In genomic region chr18:23406271-23406787, GRCh38 we compare ENCODE assay signal across 2 cellular contexts.
TF ChIP-seq lines count a peak whose summit lies in the region.

No MANE protein-coding gene starts in this region.

TF ChIP-seq in HepG2, 621 proteins besides CTCF, POLR2A, EP300 and RAD21 (continued from another document and continues in another):
- TF ChIP-seq RARA (CRISPR knock-in tag; IDR thresholded peaks at IDR 0.05) = peak; percentile 75
- TF ChIP-seq, protein P1, sequence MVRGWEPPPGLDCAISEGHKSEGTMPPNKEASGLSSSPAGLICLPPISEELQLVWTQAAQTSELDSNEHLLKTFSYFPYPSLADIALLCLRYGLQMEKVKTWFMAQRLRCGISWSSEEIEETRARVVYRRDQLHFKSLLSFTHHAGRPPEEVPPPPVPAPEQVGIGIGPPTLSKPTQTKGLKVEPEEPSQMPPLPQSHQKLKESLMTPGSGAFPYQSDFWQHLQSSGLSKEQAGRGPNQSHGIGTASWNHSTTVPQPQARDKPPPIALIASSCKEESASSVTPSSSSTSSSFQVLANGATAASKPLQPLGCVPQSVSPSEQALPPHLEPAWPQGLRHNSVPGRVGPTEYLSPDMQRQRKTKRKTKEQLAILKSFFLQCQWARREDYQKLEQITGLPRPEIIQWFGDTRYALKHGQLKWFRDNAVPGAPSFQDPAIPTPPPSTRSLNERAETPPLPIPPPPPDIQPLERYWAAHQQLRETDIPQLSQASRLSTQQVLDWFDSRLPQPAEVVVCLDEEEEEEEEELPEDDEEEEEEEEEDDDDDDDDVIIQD (CRISPR knock-in tag; IDR thresholded peaks at IDR 0.05; ENCODE audit: low read depth) = peak; percentile 59; the same call in 1 of the 2 replicates
- no peak for TF ChIP-seq RBAK (CRISPR knock-in tag; IDR thresholded peaks at IDR 0.05)
- no peak for TF ChIP-seq ZNF326 (CRISPR knock-in tag; IDR thresholded peaks at IDR 0.05; ENCODE audit: borderline replicate concordance)
- peak; percentile 42; the same call in 1 of the 2 replicates for TF ChIP-seq HDAC1 (CRISPR knock-in tag; IDR thresholded peaks at IDR 0.05)
- TF ChIP-seq PAXIP1 (CRISPR knock-in tag; conservative IDR thresholded peaks at IDR 0.05) = peak; percentile 44
- TF ChIP-seq TRAFD1 (CRISPR knock-in tag; IDR thresholded peaks at IDR 0.05; ENCODE audit: borderline replicate concordance) = no peak
- TF ChIP-seq SKI (IDR thresholded peaks at IDR 0.05; ENCODE audit: partially characterized antibody) = peak; percentile 18
- TF ChIP-seq SALL1 (CRISPR knock-in tag; IDR thresholded peaks at IDR 0.05) = peak; percentile 18; the same call in 1 of the 2 replicates
- TF ChIP-seq ZNF124 (CRISPR knock-in tag; IDR thresholded peaks at IDR 0.05) = peak; percentile 99
- no peak for TF ChIP-seq KMT2B (CRISPR knock-in tag; IDR thresholded peaks at IDR 0.05)
- 0 out of 2 replicates have a peak, but pooled peaks have one; percentile 29 for TF ChIP-seq HMG20B (CRISPR knock-in tag; conservative IDR thresholded peaks at IDR 0.05)
- no peak for TF ChIP-seq THYN1 (CRISPR knock-in tag; IDR thresholded peaks at IDR 0.05; ENCODE audit: borderline replicate concordance, low read depth)
- no peak for TF ChIP-seq FOXO1 (CRISPR knock-in tag; IDR thresholded peaks at IDR 0.05)
- 0 out of 2 replicates have a peak, but pooled peaks have one; percentile 28 for TF ChIP-seq CREM (IDR thresholded peaks at IDR 0.05)
- no peak for TF ChIP-seq CREM (CRISPR knock-in tag; IDR thresholded peaks at IDR 0.05)
- TF ChIP-seq NR2F1 (CRISPR knock-in tag; IDR thresholded peaks at IDR 0.05) = peak in 1 of 2 experiments; percentile 37; a peak in 1 of 4 replicates
- no peak for TF ChIP-seq KMT2A (CRISPR knock-in tag; IDR thresholded peaks at IDR 0.05)
- no peak for TF ChIP-seq GABPA (IDR thresholded peaks at IDR 0.05; ENCODE audit: low read depth, low read length)
- TF ChIP-seq GABPA (CRISPR knock-in tag; IDR thresholded peaks at IDR 0.05; ENCODE audit: low read depth) = no peak
- peak; percentile 69; the same call in 1 of the 2 replicates for TF ChIP-seq NR2F2 (IDR thresholded peaks at IDR 0.05; ENCODE audit: borderline replicate concordance, low read depth)
- TF ChIP-seq NR2F6 (IDR thresholded peaks at IDR 0.05) = peak; percentile 71
- peak; percentile 62 for TF ChIP-seq NR2F6 (CRISPR knock-in tag; IDR thresholded peaks at IDR 0.05)
- TF ChIP-seq PPARG (CRISPR knock-in tag; conservative IDR thresholded peaks at IDR 0.05) = peak; percentile 33; the same call in 1 of the 2 replicates
- TF ChIP-seq HNF4A (CRISPR knock-in tag; IDR thresholded peaks at IDR 0.05) = peak; percentile 68
- TF ChIP-seq ZMYM4 (CRISPR knock-in tag; IDR thresholded peaks at IDR 0.05) = peak; percentile 31; the same call in 1 of the 2 replicates
- peak; percentile 82 for TF ChIP-seq GFI1 (CRISPR knock-in tag; IDR thresholded peaks at IDR 0.05; ENCODE audit: borderline replicate concordance)
- TF ChIP-seq SP5 (CRISPR knock-in tag; IDR thresholded peaks at IDR 0.05; ENCODE audit: borderline replicate concordance, low read depth) = peak; percentile 53; the same call in 1 of the 2 replicates
- TF ChIP-seq MEIS2 (CRISPR knock-in tag; IDR thresholded peaks at IDR 0.05) = no peak

TF ChIP-seq in GM23338, 12 proteins besides CTCF, POLR2A, EP300 and RAD21 (continued from another document):
- TF ChIP-seq, protein P2, sequence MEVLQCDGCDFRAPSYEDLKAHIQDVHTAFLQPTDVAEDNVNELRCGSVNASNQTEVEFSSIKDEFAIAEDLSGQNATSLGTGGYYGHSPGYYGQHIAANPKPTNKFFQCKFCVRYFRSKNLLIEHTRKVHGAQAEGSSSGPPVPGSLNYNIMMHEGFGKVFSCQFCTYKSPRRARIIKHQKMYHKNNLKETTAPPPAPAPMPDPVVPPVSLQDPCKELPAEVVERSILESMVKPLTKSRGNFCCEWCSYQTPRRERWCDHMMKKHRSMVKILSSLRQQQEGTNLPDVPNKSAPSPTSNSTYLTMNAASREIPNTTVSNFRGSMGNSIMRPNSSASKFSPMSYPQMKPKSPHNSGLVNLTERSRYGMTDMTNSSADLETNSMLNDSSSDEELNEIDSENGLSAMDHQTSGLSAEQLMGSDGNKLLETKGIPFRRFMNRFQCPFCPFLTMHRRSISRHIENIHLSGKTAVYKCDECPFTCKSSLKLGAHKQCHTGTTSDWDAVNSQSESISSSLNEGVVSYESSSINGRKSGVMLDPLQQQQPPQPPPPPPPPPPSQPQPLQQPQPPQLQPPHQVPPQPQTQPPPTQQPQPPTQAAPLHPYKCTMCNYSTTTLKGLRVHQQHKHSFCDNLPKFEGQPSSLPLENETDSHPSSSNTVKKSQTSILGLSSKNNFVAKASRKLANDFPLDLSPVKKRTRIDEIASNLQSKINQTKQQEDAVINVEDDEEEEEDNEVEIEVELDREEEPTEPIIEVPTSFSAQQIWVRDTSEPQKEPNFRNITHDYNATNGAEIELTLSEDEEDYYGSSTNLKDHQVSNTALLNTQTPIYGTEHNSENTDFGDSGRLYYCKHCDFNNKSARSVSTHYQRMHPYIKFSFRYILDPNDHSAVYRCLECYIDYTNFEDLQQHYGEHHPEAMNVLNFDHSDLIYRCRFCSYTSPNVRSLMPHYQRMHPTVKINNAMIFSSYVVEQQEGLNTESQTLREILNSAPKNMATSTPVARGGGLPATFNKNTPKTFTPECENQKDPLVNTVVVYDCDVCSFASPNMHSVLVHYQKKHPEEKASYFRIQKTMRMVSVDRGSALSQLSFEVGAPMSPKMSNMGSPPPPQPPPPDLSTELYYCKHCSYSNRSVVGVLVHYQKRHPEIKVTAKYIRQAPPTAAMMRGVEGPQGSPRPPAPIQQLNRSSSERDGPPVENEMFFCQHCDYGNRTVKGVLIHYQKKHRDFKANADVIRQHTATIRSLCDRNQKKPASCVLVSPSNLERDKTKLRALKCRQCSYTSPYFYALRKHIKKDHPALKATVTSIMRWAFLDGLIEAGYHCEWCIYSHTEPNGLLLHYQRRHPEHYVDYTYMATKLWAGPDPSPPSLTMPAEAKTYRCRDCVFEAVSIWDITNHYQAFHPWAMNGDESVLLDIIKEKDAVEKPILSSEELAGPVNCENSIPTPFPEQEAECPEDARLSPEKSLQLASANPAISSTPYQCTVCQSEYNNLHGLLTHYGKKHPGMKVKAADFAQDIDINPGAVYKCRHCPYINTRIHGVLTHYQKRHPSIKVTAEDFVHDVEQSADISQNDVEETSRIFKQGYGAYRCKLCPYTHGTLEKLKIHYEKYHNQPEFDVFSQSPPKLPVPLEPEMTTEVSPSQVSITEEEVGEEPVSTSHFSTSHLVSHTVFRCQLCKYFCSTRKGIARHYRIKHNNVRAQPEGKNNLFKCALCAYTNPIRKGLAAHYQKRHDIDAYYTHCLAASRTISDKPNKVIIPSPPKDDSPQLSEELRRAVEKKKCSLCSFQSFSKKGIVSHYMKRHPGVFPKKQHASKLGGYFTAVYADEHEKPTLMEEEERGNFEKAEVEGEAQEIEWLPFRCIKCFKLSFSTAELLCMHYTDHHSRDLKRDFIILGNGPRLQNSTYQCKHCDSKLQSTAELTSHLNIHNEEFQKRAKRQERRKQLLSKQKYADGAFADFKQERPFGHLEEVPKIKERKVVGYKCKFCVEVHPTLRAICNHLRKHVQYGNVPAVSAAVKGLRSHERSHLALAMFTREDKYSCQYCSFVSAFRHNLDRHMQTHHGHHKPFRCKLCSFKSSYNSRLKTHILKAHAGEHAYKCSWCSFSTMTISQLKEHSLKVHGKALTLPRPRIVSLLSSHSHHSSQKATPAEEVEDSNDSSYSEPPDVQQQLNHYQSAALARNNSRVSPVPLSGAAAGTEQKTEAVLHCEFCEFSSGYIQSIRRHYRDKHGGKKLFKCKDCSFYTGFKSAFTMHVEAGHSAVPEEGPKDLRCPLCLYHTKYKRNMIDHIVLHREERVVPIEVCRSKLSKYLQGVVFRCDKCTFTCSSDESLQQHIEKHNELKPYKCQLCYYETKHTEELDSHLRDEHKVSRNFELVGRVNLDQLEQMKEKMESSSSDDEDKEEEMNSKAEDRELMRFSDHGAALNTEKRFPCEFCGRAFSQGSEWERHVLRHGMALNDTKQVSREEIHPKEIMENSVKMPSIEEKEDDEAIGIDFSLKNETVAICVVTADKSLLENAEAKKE (CRISPR knock-in tag; IDR thresholded peaks at IDR 0.05) = no peak
- TF ChIP-seq, protein P3, sequence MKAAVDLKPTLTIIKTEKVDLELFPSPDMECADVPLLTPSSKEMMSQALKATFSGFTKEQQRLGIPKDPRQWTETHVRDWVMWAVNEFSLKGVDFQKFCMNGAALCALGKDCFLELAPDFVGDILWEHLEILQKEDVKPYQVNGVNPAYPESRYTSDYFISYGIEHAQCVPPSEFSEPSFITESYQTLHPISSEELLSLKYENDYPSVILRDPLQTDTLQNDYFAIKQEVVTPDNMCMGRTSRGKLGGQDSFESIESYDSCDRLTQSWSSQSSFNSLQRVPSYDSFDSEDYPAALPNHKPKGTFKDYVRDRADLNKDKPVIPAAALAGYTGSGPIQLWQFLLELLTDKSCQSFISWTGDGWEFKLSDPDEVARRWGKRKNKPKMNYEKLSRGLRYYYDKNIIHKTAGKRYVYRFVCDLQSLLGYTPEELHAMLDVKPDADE (IDR thresholded peaks at IDR 0.05) = no peak
- TF ChIP-seq STAT1 (IDR thresholded peaks at IDR 0.05; ENCODE audit: unreplicated experiment) (no peak), ZNF114 (CRISPR knock-in tag; IDR thresholded peaks at IDR 0.05) (no peak), EZH2phosphoT487 (IDR thresholded peaks at IDR 0.05; ENCODE audit: unreplicated experiment) (no peak)
